ENCODE assay signal across 1 cellular context in genomic region chr10:91616124-91616523, GRCh38.
TF ChIP-seq lines count a peak whose summit lies in the region.

No MANE protein-coding gene starts in this region.

TF ChIP-seq in IMR-90, 13 proteins besides CTCF, POLR2A, EP300 and RAD21 (continued from another document):
- no peak for TF ChIP-seq ELK1 (IDR thresholded peaks at IDR 0.05; ENCODE audit: borderline replicate concordance, low read depth, low read length)
- TF ChIP-seq MAFK (IDR thresholded peaks at IDR 0.05; ENCODE audit: low read depth, low read length), result no peak
- no peak for TF ChIP-seq RCOR1 (IDR thresholded peaks at IDR 0.05; ENCODE audit: insufficient replicate concordance, low read length)
- no peak for TF ChIP-seq CEBPB (IDR thresholded peaks at IDR 0.05; ENCODE audit: low read depth, low read length)
- no peak for TF ChIP-seq MXI1 (IDR thresholded peaks at IDR 0.05; ENCODE audit: borderline replicate concordance, low read depth, low read length)
- TF ChIP-seq NFE2L2 (IDR thresholded peaks at IDR 0.05; ENCODE audit: low read depth, low read length), result no peak
- no peak for TF ChIP-seq USF2 (IDR thresholded peaks at IDR 0.05; ENCODE audit: low read depth, low read length)
- TF ChIP-seq RFX5 (IDR thresholded peaks at IDR 0.05; ENCODE audit: low read depth, low read length), result no peak
- TF ChIP-seq FOS (IDR thresholded peaks at IDR 0.05; ENCODE audit: low read depth, low read length), result no peak
- TF ChIP-seq CHD1 (IDR thresholded peaks at IDR 0.05; ENCODE audit: low read depth, low read length), result no peak
- no peak for TF ChIP-seq SMC3 (IDR thresholded peaks at IDR 0.05; ENCODE audit: low read depth, low read length)
